In the genomic region with DNA sequence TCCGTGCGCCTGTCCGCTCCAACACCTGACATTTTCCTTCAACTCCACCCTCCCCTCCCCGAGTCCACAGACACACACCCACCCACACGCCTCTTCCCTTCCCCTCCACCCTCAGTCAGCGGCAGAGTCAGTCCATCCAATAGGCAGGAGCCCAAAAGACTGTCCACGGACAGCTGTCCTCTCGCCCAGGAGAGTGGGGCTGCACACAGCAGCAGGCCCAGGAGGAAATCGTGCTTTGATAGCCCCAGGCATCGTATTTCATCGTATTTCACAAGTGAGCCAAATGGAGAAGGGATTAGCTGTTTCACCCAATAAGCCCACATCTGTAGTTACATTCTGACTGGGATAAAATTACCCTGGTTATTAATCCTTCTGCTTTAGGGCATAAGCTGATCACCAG, we compare ENCODE assay signal across 8 cellular contexts.
DNase-seq lines count a peak whose midpoint lies in the region; ATAC-seq, FAIRE-seq and TF ChIP-seq lines count a peak whose summit lies in the region.

No MANE protein-coding gene starts in this region.

- intact Hi-C loops in HepG2 (cut with micrococcal nuclease; ENCODE audit: unreplicated experiment) (no loop called here), vagina (cut with DNase I) (loop anchor here (5.0 kb wide), 2 partner anchors 93 to 158 kb away; no protein-coding TSS in a partner anchor)

- no peaks in the 10 kb centered on the region for H4K20me1 ChIP-seq in HepG2 (ENCODE audit: insufficient read depth, low read length)

- CTCF ChIA-PET in HepG2 (lab: Yijun Ruan, JAX; ENCODE audit: low intra/inter-chr PET ratio, low total read pairs) = no interaction called here

- TF ChIP-seq CTCF in HepG2 (CRISPR knock-in tag; IDR thresholded peaks at IDR 0.05) (no peak), vagina (IDR thresholded peaks at IDR 0.05) (no peak)

- H3K9me3 ChIP-seq in HepG2 (ENCODE audit: low read length) (no peaks in the 10 kb centered on the region), vagina (no peaks in the 10 kb centered on the region)

- BruUV-seq in HepG2 (replicated peaks; lab: Mats Ljungman, UMichigan) = no TSS peak

- H3K4me2 ChIP-seq in HepG2 (ENCODE audit: low read depth, low read length) = peak overlapping the region; percentile 49

- H2AFZ ChIP-seq in HepG2 (ENCODE audit: low read length) = no peak overlapping the region

- ATAC-seq in stimulated activated naive CD8-positive, alpha-beta T cell treated with anti-CD3 and anti-CD28 coated beads, Interleukin-15, Interleukin-2, amounts not matched to agents 100 U/mL and 50 U/mL, for 24 hours = no peak
- ATAC-seq in HepG2 = no peak

- in situ Hi-C loops in HepG2 (cut with HindIII; ENCODE audit: extremely low pct_ligation_motif_present, low pct_unique_long_range_greater_than_20kb) (no loop called here), G401 (cut with HindIII; ENCODE audit: low sequenced_read_pairs) (no loop called here)

- H3K36me3 ChIP-seq in HepG2 (replicated peaks in 1 of 2; ENCODE audit: control insufficient read depth in 1 of 2, insufficient read depth in 2 of 2, low read length in 2 of 2) (no peaks in the 10 kb centered on the region), vagina (no peaks in the 10 kb centered on the region)

- H3K27me3 Mint-ChIP-seq in stimulated activated naive CD8-positive, alpha-beta T cell treated with anti-CD3 and anti-CD28 coated beads, Interleukin-15, Interleukin-2, amounts not matched to agents 100 ng/mL and 50 ng/mL, for 24 hours = no peaks in the 10 kb centered on the region
- H3K27me3 Mint-ChIP-seq in activated naive CD8-positive, alpha-beta T cell treated with anti-CD3 and anti-CD28 coated beads for 36 hours = peaks cover 4% of the 10 kb centered on the region

- H3K4me3 Mint-ChIP-seq in stimulated activated naive CD8-positive, alpha-beta T cell treated with anti-CD3 and anti-CD28 coated beads, Interleukin-15, Interleukin-2, amounts not matched to agents 100 ng/mL and 50 ng/mL, for 24 hours = peak overlapping the region; percentile 80
- H3K4me3 Mint-ChIP-seq in activated naive CD8-positive, alpha-beta T cell treated with anti-CD3 and anti-CD28 coated beads for 36 hours = peak overlapping the region; percentile 82

- TF ChIP-seq POLR2A in HepG2 (IDR thresholded peaks at IDR 0.05; ENCODE audit: insufficient read depth in 1 of 2, low read depth in 2 of 2, low read length in 2 of 2) = no peak
- TF ChIP-seq POLR2A in vagina (IDR thresholded peaks at IDR 0.05) = no peak

- POLR2A ChIA-PET in HepG2 (lab: Yijun Ruan, JAX) = no interaction called here

- FAIRE-seq in HepG2 (lab: Jason Lieb, UNC) = no peak

- H3K27me3 ChIP-seq in HepG2 (ENCODE audit: control insufficient read depth in 1 of 2, insufficient read depth in 2 of 2, low read length in 2 of 2) (peaks cover 4 to 18% of the 10 kb centered on the region in 2 experiments; a peak in 3 of 5 replicates), vagina (no peaks in the 10 kb centered on the region)

- TF ChIP-seq EP300 in HepG2 (IDR thresholded peaks at IDR 0.05; ENCODE audit: low read depth in 2 of 2, low read length in 2 of 2) = no peak
- TF ChIP-seq EP300 in HepG2 (CRISPR knock-in tag; IDR thresholded peaks at IDR 0.05; ENCODE audit: borderline replicate concordance) = no peak

- peaks cover 33% of the 10 kb centered on the region for H3K4me1 Mint-ChIP-seq in stimulated activated naive CD8-positive, alpha-beta T cell treated with anti-CD3 and anti-CD28 coated beads, Interleukin-15, Interleukin-2, amounts not matched to agents 100 ng/mL and 50 ng/mL, for 24 hours (ENCODE audit: low read depth)
- peaks cover 18% of the 10 kb centered on the region for H3K4me1 Mint-ChIP-seq in activated naive CD8-positive, alpha-beta T cell treated with anti-CD3 and anti-CD28 coated beads for 36 hours

- WGBS in HepG2 (ENCODE audit: low lambda C conversion rate) = 66% methylated on average over 11 of the region's 11 CpGs

- no peaks in the 10 kb centered on the region for H3K9me3 Mint-ChIP-seq in stimulated activated naive CD8-positive, alpha-beta T cell treated with anti-CD3 and anti-CD28 coated beads, Interleukin-15, Interleukin-2, amounts not matched to agents 100 ng/mL and 50 ng/mL, for 24 hours
- H3K9me3 Mint-ChIP-seq in activated naive CD8-positive, alpha-beta T cell treated with anti-CD3 and anti-CD28 coated beads for 36 hours = no peaks in the 10 kb centered on the region

- H3K79me2 ChIP-seq in HepG2 (ENCODE audit: insufficient read depth, low read length) = no peaks in the 10 kb centered on the region

- TF ChIP-seq RAD21 in HepG2 (CRISPR knock-in tag; IDR thresholded peaks at IDR 0.05) = no peak

- no peak overlapping the region for H3K27ac ChIP-seq in HepG2 (ENCODE audit: extremely low read length, insufficient read depth, low read length)
- H3K27ac ChIP-seq in vagina = peak overlapping the region; percentile 92

- no peak overlapping the region for H3K9ac ChIP-seq in HepG2 (ENCODE audit: insufficient read depth, low read depth, low read length)

- H3K36me3 Mint-ChIP-seq in stimulated activated naive CD8-positive, alpha-beta T cell treated with anti-CD3 and anti-CD28 coated beads, Interleukin-15, Interleukin-2, amounts not matched to agents 100 ng/mL and 50 ng/mL, for 24 hours (ENCODE audit: low read depth) = no peaks in the 10 kb centered on the region
- no peaks in the 10 kb centered on the region for H3K36me3 Mint-ChIP-seq in activated naive CD8-positive, alpha-beta T cell treated with anti-CD3 and anti-CD28 coated beads for 36 hours

- H3K27ac Mint-ChIP-seq in stimulated activated naive CD8-positive, alpha-beta T cell treated with anti-CD3 and anti-CD28 coated beads, Interleukin-15, Interleukin-2, amounts not matched to agents 100 ng/mL and 50 ng/mL, for 24 hours = no peak overlapping the region
- H3K27ac Mint-ChIP-seq in activated naive CD8-positive, alpha-beta T cell treated with anti-CD3 and anti-CD28 coated beads for 36 hours = no peak overlapping the region

- H3K4me3 ChIP-seq in HepG2 (replicated peaks in 1 of 3; ENCODE audit: insufficient read depth in 1 of 3, low read depth in 2 of 3, low read length in 3 of 3) (peak overlapping the region in 1 of 3 experiments; percentile 54; a peak in 1 of 6 replicates), vagina (peak overlapping the region; percentile 60 to 74)

- DNase-seq in stimulated activated naive CD8-positive, alpha-beta T cell treated with anti-CD3 and anti-CD28 coated beads, Interleukin-15, Interleukin-2, amounts not matched to agents 100 U/mL and 50 U/mL, for 24 hours = no peak
- no peak for DNase-seq in activated naive CD8-positive, alpha-beta T cell treated with anti-CD3 and anti-CD28 coated beads for 36 hours
- DNase-seq in HepG2 (ENCODE audit: low spot score) (no peak), vagina (ENCODE audit: extremely low spot score in 2 of 2) (peak in 1 of 2 donors; percentile 91), NCI-H1694 treated with DMSO at 0.1 percent for 48 hours (lab: John Stamatoyannopoulos, UW) (no peak), G401 (ENCODE audit: low spot score) (no peak), kidney tubule cell (ENCODE audit: low spot score) (no peak)

- H3K4me1 ChIP-seq in HepG2 (ENCODE audit: insufficient read depth, low read length) (no peaks in the 10 kb centered on the region), vagina (peaks cover 43% of the 10 kb centered on the region)

TF ChIP-seq in HepG2, 621 proteins besides CTCF, POLR2A, EP300 and RAD21:
- TF ChIP-seq, protein P1, sequence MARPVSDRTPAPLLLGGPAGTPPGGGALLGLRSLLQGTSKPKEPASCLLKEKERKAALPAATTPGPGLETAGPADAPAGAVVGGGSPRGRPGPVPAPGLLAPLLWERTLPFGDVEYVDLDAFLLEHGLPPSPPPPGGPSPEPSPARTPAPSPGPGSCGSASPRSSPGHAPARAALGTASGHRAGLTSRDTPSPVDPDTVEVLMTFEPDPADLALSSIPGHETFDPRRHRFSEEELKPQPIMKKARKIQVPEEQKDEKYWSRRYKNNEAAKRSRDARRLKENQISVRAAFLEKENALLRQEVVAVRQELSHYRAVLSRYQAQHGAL (CRISPR knock-in tag; IDR thresholded peaks at IDR 0.05; ENCODE audit: not compliant biosample characterization) = no peak
- TF ChIP-seq HNF4G (IDR thresholded peaks at IDR 0.05; ENCODE audit: borderline replicate concordance, low read depth, low read length) = no peak
- TF ChIP-seq HNF4G (CRISPR knock-in tag; IDR thresholded peaks at IDR 0.05; ENCODE audit: borderline replicate concordance, low read depth) = no peak
